ENCODE assay signal across 8 cellular contexts in genomic region chr1:200620273-200621131, GRCh38. TPM values are rescaled to one million over a fixed set of nuclear protein-coding genes. Genes with fewer than 3 reads are reported as not detected.
DNase-seq lines count a peak whose midpoint lies in the region; ATAC-seq and TF ChIP-seq lines count a peak whose summit lies in the region.

Gene KIF14 (minus strand): TSS chr1:200620751. CDS start chr1:200618723, 2,028 bp downstream.

- no peak for TF ChIP-seq CTCF in GM12875 (IDR thresholded peaks at IDR 0.05; ENCODE audit: borderline replicate concordance, insufficient read depth, low read depth, low read length)
- TF ChIP-seq CTCF in SU-DHL-6 (IDR thresholded peaks at IDR 0.05; ENCODE audit: insufficient read depth, low read length, poor library complexity, severe bottlenecking) = no peak
- no peak for TF ChIP-seq CTCF in heart left ventricle (IDR thresholded peaks at IDR 0.05)

- H3K36me3 Mint-ChIP-seq in activated naive CD8-positive, alpha-beta T cell treated with anti-CD3 and anti-CD28 coated beads for 36 hours = peaks cover 16% of the 10 kb centered on the region

- WGBS in heart left ventricle, 4 donors = 0% methylated on average over 20 to 59 of the region's 59 CpGs

- peak within 1 kb of the TSS; percentile 100 for H3K4me2 ChIP-seq in SU-DHL-6 (ENCODE audit: low read depth, low read length, poor library complexity, severe bottlenecking)

- intact Hi-C loops in heart left ventricle (cut with DNase I) = loop anchor here (1.0 to 10.0 kb wide), 14 partner anchors 47 to 424 kb away; partner anchors contain the start of genes CAMSAP2 (in 3 of the 10), DDX59 (in 1 of the 10) and KIF21B (in 1 of the 10)
- intact Hi-C loops in posterior vena cava (cut with DNase I) = loop anchor here in 1 of 2 donors (5.0 to 10.0 kb wide), 2 partner anchors 184 to 222 kb away; no protein-coding TSS in a partner anchor

- H3K27ac ChIP-seq in SU-DHL-6 (ENCODE audit: low read depth, low read length) (peak within 1 kb of the TSS; percentile 77), heart left ventricle (peak within 1 kb of the TSS in 5 of 12 donors; percentile 4 to 74 (median 40))

- peaks cover 11% of the 10 kb centered on the region for H3K79me2 ChIP-seq in SU-DHL-6 (ENCODE audit: insufficient read depth, low read length)

- peak within 1 kb of the TSS; percentile 79 for H3K9ac ChIP-seq in SU-DHL-6 (ENCODE audit: low read length)

- ATAC-seq in HG02763 (IDR thresholded peaks at IDR 0.05; ENCODE audit: unreplicated experiment) = peak; percentile 96
- peak; percentile 97 to 100 (median 100) for ATAC-seq in heart left ventricle

- DNase-seq in NCI-H1417 (lab: John Stamatoyannopoulos, UW) (peak; percentile 84 to 97 (median 94)), heart left ventricle (peak; percentile 92 to 94 (median 94)), posterior vena cava (ENCODE audit: low spot score) (peak; percentile 98), ureter (ENCODE audit: low spot score) (peak; percentile 91)
- DNase-seq in activated naive CD8-positive, alpha-beta T cell treated with anti-CD3 and anti-CD28 coated beads for 36 hours = peak; percentile 94

- H3K27ac Mint-ChIP-seq in activated naive CD8-positive, alpha-beta T cell treated with anti-CD3 and anti-CD28 coated beads for 36 hours = peak within 1 kb of the TSS; percentile 75

- no peaks in the 10 kb centered on the region for H3K9me3 Mint-ChIP-seq in activated naive CD8-positive, alpha-beta T cell treated with anti-CD3 and anti-CD28 coated beads for 36 hours

- no peaks in the 10 kb centered on the region for H3K27me3 ChIP-seq in SU-DHL-6 (ENCODE audit: low read length)
- H3K27me3 ChIP-seq in heart left ventricle = no peaks in the 10 kb centered on the region

- H3K4me1 ChIP-seq in heart left ventricle = peaks cover 0 to 32% (median 7%) of the 10 kb centered on the region in 12 donors

- peaks cover 5% of the 10 kb centered on the region for H3F3A ChIP-seq in SU-DHL-6 (ENCODE audit: insufficient read depth)

- no peaks in the 10 kb centered on the region for H3K9me2 ChIP-seq in SU-DHL-6 (replicated peaks; ENCODE audit: insufficient read depth, low read length)

- peak within 1 kb of the TSS; percentile 99 for H2AFZ ChIP-seq in SU-DHL-6 (ENCODE audit: low read depth, low read length, severe bottlenecking)

- H3K36me3 ChIP-seq in SU-DHL-6 (ENCODE audit: low read length) (peaks cover 5% of the 10 kb centered on the region; the same call in 1 of the 2 replicates), heart left ventricle (no peaks in the 10 kb centered on the region)

- peak within 1 kb of the TSS; percentile 87 for H3K4me3 Mint-ChIP-seq in activated naive CD8-positive, alpha-beta T cell treated with anti-CD3 and anti-CD28 coated beads for 36 hours

- H3K4me1 Mint-ChIP-seq in activated naive CD8-positive, alpha-beta T cell treated with anti-CD3 and anti-CD28 coated beads for 36 hours = peaks cover 23% of the 10 kb centered on the region

- H3K4me3 ChIP-seq in GM12875 (ENCODE audit: low read depth, low read length) (peak within 1 kb of the TSS; percentile 88), SU-DHL-6 (ENCODE audit: insufficient read depth, low read length, poor library complexity, severe bottlenecking) (peak within 1 kb of the TSS; percentile 91), heart left ventricle (peak within 1 kb of the TSS; percentile 47 to 87 (median 63))

- TF ChIP-seq POLR2A in heart left ventricle (IDR thresholded peaks at IDR 0.05) = no peak

- H3K9me3 ChIP-seq in SU-DHL-6 (ENCODE audit: insufficient read depth, low read length) = no peaks in the 10 kb centered on the region
- H3K9me3 ChIP-seq in heart left ventricle = no peaks in the 10 kb centered on the region

- H4K20me1 ChIP-seq in SU-DHL-6 (ENCODE audit: low read depth, low read length) = no peaks in the 10 kb centered on the region

- H3K27me3 Mint-ChIP-seq in activated naive CD8-positive, alpha-beta T cell treated with anti-CD3 and anti-CD28 coated beads for 36 hours = peaks cover 12% of the 10 kb centered on the region

RNA-seq across cellular contexts. Expression of gene KIF14, which starts in this region (rescaled TPM):
- 10 to 100 TPM; 17.4 to 17.8 TPM for total RNA-seq in activated naive CD8-positive, alpha-beta T cell treated with anti-CD3 and anti-CD28 coated beads for 36 hours
- 1 to 10 TPM in 1 of 9 donors, under 1 TPM in 7, not detected in 1; 0.04 to 2.0 (median 0.14) TPM for total RNA-seq in heart left ventricle
- under 1 TPM in 1 of 2 donors, not detected in 1; 0.04 TPM for polyA plus RNA-seq in heart left ventricle
- total RNA-seq in posterior vena cava = under 1 TPM; 0.14 to 0.32 TPM
- 0.26 TPM for total RNA-seq in ureter

Comparison
In these comparisons a context has a peak if more than half of its experiments do, and no peak if none do; other contexts are left out.
1. RNA of gene KIF14 (total RNA-seq): 17.4 to 17.8 TPM in activated naive CD8-positive, alpha-beta T cell treated with anti-CD3 and anti-CD28 coated beads for 36 hours; 0.14 to 0.32 TPM in posterior vena cava, 0.26 TPM in ureter (single experiment) and 0.04 to 2.0 TPM in heart left ventricle; every median in the first group is over 4 times any median in the second.
2. Peak in DNase-seq in posterior vena cava; RNA of the gene not detected or under 1 TPM.
3. Peak in DNase-seq in ureter; RNA of the gene not detected or under 1 TPM.
4. Peak in every context shown above with its lines, with median percentiles within 50 percentile points of each other: H3K4me3 ChIP-seq and DNase-seq.